30 cellular contexts compared by ENCODE assay signal in the genomic region with DNA sequence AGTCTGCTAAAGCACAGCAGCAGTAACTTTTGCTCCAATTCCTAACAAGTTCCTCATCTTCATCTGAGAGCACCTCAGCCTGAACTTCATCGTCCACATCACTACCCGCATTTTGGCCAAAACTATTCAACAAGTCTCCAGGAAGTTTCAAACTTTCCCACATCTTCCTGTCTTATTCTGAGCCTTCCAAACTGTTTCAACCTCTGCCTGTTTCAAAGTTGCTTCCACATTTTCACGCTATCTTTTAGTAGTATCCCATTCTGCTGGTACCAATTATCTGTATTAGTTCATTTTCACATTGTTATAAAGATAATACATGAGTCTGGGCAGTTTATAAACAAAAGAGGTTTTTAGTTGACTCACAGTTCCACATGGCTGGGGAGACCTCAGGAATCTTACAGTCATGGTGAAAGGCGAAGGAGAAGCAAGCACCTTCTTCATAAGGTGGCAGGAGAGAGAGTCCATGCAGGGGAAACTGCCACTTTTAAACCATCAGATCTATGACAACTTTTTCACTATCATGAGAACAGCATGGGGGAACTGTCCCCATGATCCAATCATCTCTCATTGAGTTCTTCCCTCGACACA.
"Had no signal": no experiment of that assay in that cellular context is flagged by ENCODE, and none has a peak within 500 bp of the region (broad histone marks: within the 10 kb centered on the region; RNA-seq: fewer than 3 reads in every experiment).

No MANE protein-coding gene starts in this region.

- H3K4me1 Mint-ChIP-seq: activated CD4-positive, alpha-beta memory T cell treated with anti-CD3 and anti-CD28 coated beads, Interleukin-2, amount 10 ng/mL, durations not matched to agents 7 days and 5 days; activated CD4-positive, alpha-beta T cell treated with anti-CD3 and anti-CD28 coated beads, Interleukin-2, amount 10 ng/mL, durations not matched to agents 7 days and 5 days; activated naive CD4-positive, alpha-beta T cell treated with anti-CD3 and anti-CD28 coated beads, Interleukin-2, amount 10 ng/mL, durations not matched to agents 7 days and 5 days; activated naive CD8-positive, alpha-beta T cell treated with anti-CD3 and anti-CD28 coated beads, Interleukin-2, amount 10 ng/mL, durations not matched to agents 7 days and 5 days; immature natural killer cell; stimulated activated memory B cell treated with anti-CD40 and anti-IgM and Interleukin-4, amounts not matched to agents 10 μg/mL and 1 μg/mL and 100 μg/mL, for 72 hours; stimulated activated naive CD8-positive, alpha-beta T cell treated with anti-CD3 and anti-CD28 coated beads, Interleukin-15, amount 100 ng/mL, for 72 hours; WTC11 had no signal

- H3K4me3 Mint-ChIP-seq: activated CD4-positive, alpha-beta memory T cell treated with anti-CD3 and anti-CD28 coated beads, Interleukin-2, amount 10 ng/mL, durations not matched to agents 7 days and 5 days; activated CD4-positive, alpha-beta T cell treated with anti-CD3 and anti-CD28 coated beads, Interleukin-2, amount 10 ng/mL, durations not matched to agents 7 days and 5 days; activated naive CD4-positive, alpha-beta T cell treated with anti-CD3 and anti-CD28 coated beads, Interleukin-2, amount 10 ng/mL, durations not matched to agents 7 days and 5 days; activated naive CD8-positive, alpha-beta T cell treated with anti-CD3 and anti-CD28 coated beads, Interleukin-2, amount 10 ng/mL, durations not matched to agents 7 days and 5 days; activated T-cell treated with anti-CD3 and anti-CD28 coated beads, Interleukin-2, amount 50 U/mL, for 24 hours; immature natural killer cell; natural killer cell treated with Interleukin-12 subunit alpha and Interleukin-12 subunit beta and Interleukin-15 and Interleukin-18, amount 100 ng/mL, for 72 hours; stimulated activated memory B cell treated with anti-CD40 and anti-IgM and Interleukin-4, amounts not matched to agents 10 μg/mL and 1 μg/mL and 100 μg/mL, for 72 hours; stimulated activated naive CD8-positive, alpha-beta T cell treated with anti-CD3 and anti-CD28 coated beads, Interleukin-15, amount 100 ng/mL, for 72 hours; WTC11 had no signal

- H3K27me3 Mint-ChIP-seq: activated CD4-positive, alpha-beta memory T cell treated with anti-CD3 and anti-CD28 coated beads, Interleukin-2, amount 10 ng/mL, durations not matched to agents 7 days and 5 days; activated CD4-positive, alpha-beta T cell treated with anti-CD3 and anti-CD28 coated beads, Interleukin-2, amount 10 ng/mL, durations not matched to agents 7 days and 5 days; activated naive CD4-positive, alpha-beta T cell treated with anti-CD3 and anti-CD28 coated beads, Interleukin-2, amount 10 ng/mL, durations not matched to agents 7 days and 5 days; activated naive CD8-positive, alpha-beta T cell treated with anti-CD3 and anti-CD28 coated beads, Interleukin-2, amount 10 ng/mL, durations not matched to agents 7 days and 5 days; activated T-cell treated with anti-CD3 and anti-CD28 coated beads, Interleukin-2, amount 50 U/mL, for 24 hours; natural killer cell treated with Interleukin-12 subunit alpha and Interleukin-12 subunit beta and Interleukin-15 and Interleukin-18, amount 100 ng/mL, for 72 hours; stimulated activated memory B cell treated with anti-CD40 and anti-IgM and Interleukin-4, amounts not matched to agents 10 μg/mL and 1 μg/mL and 100 μg/mL, for 72 hours; stimulated activated naive CD8-positive, alpha-beta T cell treated with anti-CD3 and anti-CD28 coated beads, Interleukin-15, amount 100 ng/mL, for 72 hours had no signal

- H3K4me1 ChIP-seq: ascending aorta, heart left ventricle, lower lobe of right lung, right lobe of liver, upper lobe of left lung, vagina had no signal

- H3K27me3 ChIP-seq: ascending aorta, heart left ventricle, right lobe of liver, upper lobe of left lung, vagina had no signal

- H3K27ac ChIP-seq: ascending aorta, heart left ventricle, lower lobe of right lung, right lobe of liver, skin epidermis, upper lobe of left lung, vagina had no signal

- FAIRE-seq: colon had no signal

- H3K27ac Mint-ChIP-seq: activated CD4-positive, alpha-beta memory T cell treated with anti-CD3 and anti-CD28 coated beads, Interleukin-2, amount 10 ng/mL, durations not matched to agents 7 days and 5 days; activated CD4-positive, alpha-beta T cell treated with anti-CD3 and anti-CD28 coated beads, Interleukin-2, amount 10 ng/mL, durations not matched to agents 7 days and 5 days; activated naive CD4-positive, alpha-beta T cell treated with anti-CD3 and anti-CD28 coated beads, Interleukin-2, amount 10 ng/mL, durations not matched to agents 7 days and 5 days; activated naive CD8-positive, alpha-beta T cell treated with anti-CD3 and anti-CD28 coated beads, Interleukin-2, amount 10 ng/mL, durations not matched to agents 7 days and 5 days; activated T-cell treated with anti-CD3 and anti-CD28 coated beads, Interleukin-2, amount 50 U/mL, for 24 hours; immature natural killer cell; natural killer cell treated with Interleukin-12 subunit alpha and Interleukin-12 subunit beta and Interleukin-15 and Interleukin-18, amount 100 ng/mL, for 72 hours; stimulated activated memory B cell treated with anti-CD40 and anti-IgM and Interleukin-4, amounts not matched to agents 10 μg/mL and 1 μg/mL and 100 μg/mL, for 72 hours; stimulated activated naive CD8-positive, alpha-beta T cell treated with anti-CD3 and anti-CD28 coated beads, Interleukin-15, amount 100 ng/mL, for 72 hours; WTC11 had no signal

- H3K36me3 Mint-ChIP-seq: activated naive CD4-positive, alpha-beta T cell treated with anti-CD3 and anti-CD28 coated beads, Interleukin-2, amount 10 ng/mL, durations not matched to agents 7 days and 5 days; activated naive CD8-positive, alpha-beta T cell treated with anti-CD3 and anti-CD28 coated beads, Interleukin-2, amount 10 ng/mL, durations not matched to agents 7 days and 5 days; immature natural killer cell; natural killer cell treated with Interleukin-12 subunit alpha and Interleukin-12 subunit beta and Interleukin-15 and Interleukin-18, amount 100 ng/mL, for 72 hours; stimulated activated memory B cell treated with anti-CD40 and anti-IgM and Interleukin-4, amounts not matched to agents 10 μg/mL and 1 μg/mL and 100 μg/mL, for 72 hours had no signal

- H3K36me3 ChIP-seq: ascending aorta, heart left ventricle, lower lobe of right lung, right lobe of liver, upper lobe of left lung, vagina had no signal

- H3K9me3 ChIP-seq: ascending aorta, lower lobe of right lung, right lobe of liver, upper lobe of left lung, vagina had no signal

- ATAC-seq: heart left ventricle; left lobe of liver; lower lobe of right lung; mucosa of descending colon; natural killer cell treated with Interleukin-12 subunit alpha and Interleukin-12 subunit beta and Interleukin-15 and Interleukin-18, amount 100 ng/mL, for 72 hours; right lobe of liver; stimulated activated memory B cell treated with anti-CD40 and anti-IgM and Interleukin-4, amounts not matched to agents 10 μg/mL and 1 μg/mL and 100 μg/mL, for 72 hours; stimulated activated naive CD8-positive, alpha-beta T cell treated with anti-CD3 and anti-CD28 coated beads, Interleukin-15, amount 100 ng/mL, for 72 hours; WTC11 had no signal

- DNase-seq: activated CD4-positive, alpha-beta memory T cell treated with anti-CD3 and anti-CD28 coated beads, Interleukin-2, amount 10 ng/mL, durations not matched to agents 7 days and 5 days; activated CD4-positive, alpha-beta T cell treated with anti-CD3 and anti-CD28 coated beads for 1 hour; activated CD4-positive, alpha-beta T cell treated with anti-CD3 and anti-CD28 coated beads, Interleukin-2, amount 10 ng/mL, durations not matched to agents 7 days and 5 days; activated CD8-positive, alpha-beta memory T cell treated with anti-CD3 and anti-CD28 coated beads, Interleukin-2, amount 50 U/mL, for 48 hours; activated gamma-delta T cell; activated naive CD4-positive, alpha-beta T cell treated with anti-CD3 and anti-CD28 coated beads, Interleukin-2, amount 10 ng/mL, durations not matched to agents 7 days and 5 days; activated naive CD8-positive, alpha-beta T cell treated with anti-CD3 and anti-CD28 coated beads, Interleukin-2, amount 10 ng/mL, durations not matched to agents 7 days and 5 days; activated T-cell treated with anti-CD3 and anti-CD28 coated beads, Interleukin-2, amount 50 U/mL, for 24 hours; dermis blood vessel endothelial cell; effector memory CD4-positive, alpha-beta T cell; erythroblast; heart left ventricle; hypothalamus; immature natural killer cell; lower lobe of right lung; mesendoderm; mucosa of descending colon; right lobe of liver; stimulated activated CD4-positive, alpha-beta T cell treated with anti-CD3 and anti-CD28 coated beads, Interleukin-4, amount 100 ng/mL, for 24 hours; stimulated activated naive CD8-positive, alpha-beta T cell treated with anti-CD3 and anti-CD28 coated beads, Interleukin-15, amount 100 ng/mL, for 72 hours; substantia nigra; upper lobe of left lung had no signal

- H3K4me3 ChIP-seq: ascending aorta, heart left ventricle, lower lobe of right lung, mucosa of descending colon, right lobe of liver, skin epidermis, upper lobe of left lung, vagina had no signal
